ENCODE assay signal across 8 cellular contexts in the genomic region with DNA sequence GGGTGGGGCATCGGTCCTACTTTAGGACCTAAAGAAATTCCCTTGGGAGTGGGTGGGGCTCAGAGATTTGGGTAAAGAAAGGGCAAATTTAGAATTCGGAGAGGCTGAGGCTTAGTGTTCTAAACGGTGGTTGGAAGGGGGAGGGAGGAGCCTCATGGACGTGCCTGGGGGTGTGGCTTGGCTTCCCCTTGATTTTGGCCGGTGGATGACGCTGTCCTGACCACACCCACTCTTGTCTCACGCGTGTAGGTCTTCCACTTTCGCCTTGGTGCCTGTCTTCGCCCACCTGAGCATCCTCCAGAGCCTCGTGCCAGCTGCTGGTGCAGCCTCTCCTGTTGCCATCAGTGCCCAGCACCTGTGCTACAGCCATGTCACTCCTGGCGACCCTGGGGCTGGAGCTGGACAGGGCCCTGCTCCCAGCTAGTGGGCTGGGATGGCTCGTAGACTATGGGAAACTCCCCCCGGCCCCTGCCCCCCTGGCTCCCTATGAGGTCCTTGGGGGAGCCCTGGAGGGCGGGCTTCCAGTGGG. TPM values are rescaled to one million over a fixed set of nuclear protein-coding genes. Genes with fewer than 3 reads are reported as not detected.
DNase-seq lines count a peak whose midpoint lies in the region; ATAC-seq and TF ChIP-seq lines count a peak whose summit lies in the region.

No MANE protein-coding gene starts in this region.

- intact Hi-C loops in gastrocnemius medialis (cut with DNase I; ENCODE audit: low total_unique reads): loop anchor here (5.0 kb wide), 1 partner anchor 72 kb away; no protein-coding TSS in a partner anchor

- no peak for TF ChIP-seq CTCF in foreskin fibroblast (IDR thresholded peaks at IDR 0.05; ENCODE audit: low read depth, low read length)
- TF ChIP-seq CTCF in gastrocnemius medialis (IDR thresholded peaks at IDR 0.05 in 4 of 5, conservative IDR thresholded peaks at IDR 0.05 in 1 of 5): no peak

- ATAC-seq in gastrocnemius medialis: no peak
- ATAC-seq in HG03280 (IDR thresholded peaks at IDR 0.05; ENCODE audit: unreplicated experiment): no peak

- H3K27ac ChIP-seq in SJCRH30 (no peak overlapping the region), gastrocnemius medialis (peak overlapping the region; percentile 95 to 98 (median 96))

- H3K36me3 ChIP-seq in H7 (replicated peaks; ENCODE audit: control insufficient read depth, insufficient read depth, low read length): peaks cover 13% of the 10 kb centered on the region
- peaks cover 22% of the 10 kb centered on the region for H3K36me3 ChIP-seq in SJCRH30
- H3K36me3 ChIP-seq in gastrocnemius medialis: peaks cover 0 to 5% of the 10 kb centered on the region in 2 donors

- no peak for TF ChIP-seq POLR2A in gastrocnemius medialis (IDR thresholded peaks at IDR 0.05)

- no peaks in the 10 kb centered on the region for H3K9me3 ChIP-seq in SJCRH30 (replicated peaks)
- no peaks in the 10 kb centered on the region for H3K9me3 ChIP-seq in gastrocnemius medialis

- H3K27me3 ChIP-seq in H7 (ENCODE audit: control insufficient read depth, insufficient read depth, low read length): no peaks in the 10 kb centered on the region
- no peaks in the 10 kb centered on the region for H3K27me3 ChIP-seq in SJCRH30
- H3K27me3 ChIP-seq in gastrocnemius medialis: no peaks in the 10 kb centered on the region

- peak; percentile 83 for DNase-seq in H7
- no peak for DNase-seq in SJCRH30
- peak in 1 of 2 donors; percentile 25 for DNase-seq in foreskin fibroblast
- DNase-seq in gastrocnemius medialis: peak in 1 of 2 donors; percentile 34
- no peak for DNase-seq in SKM-1 (lab: John Stamatoyannopoulos, UW; ENCODE audit: unreplicated experiment)
- no peak for DNase-seq in AG08396 (ENCODE audit: low spot score)
- no peak for DNase-seq in stimulated activated CD4-positive, alpha-beta T cell treated with anti-CD3 and anti-CD28 coated beads, Interleukin-4, amount 100 ng/mL, for 24 hours

- in situ Hi-C loops in gastrocnemius medialis (cut with MboI; ENCODE audit: low sequenced_read_pairs in 4 of 4): loop anchor here in 3 of 4 donors (25.0 kb wide), 1 partner anchor 207 kb away; no protein-coding TSS in a partner anchor

- H3K4me1 ChIP-seq in SJCRH30: peaks cover 7% of the 10 kb centered on the region; the same call in 1 of the 2 replicates
- H3K4me1 ChIP-seq in gastrocnemius medialis: peaks cover 18 to 28% of the 10 kb centered on the region in 2 donors

- H3K4me3 ChIP-seq in H7 (ENCODE audit: insufficient read depth, low read depth, low read length): peak overlapping the region; percentile 36
- H3K4me3 ChIP-seq in SJCRH30: peak overlapping the region; percentile 99; the same call in 1 of the 2 replicates
- H3K4me3 ChIP-seq in foreskin fibroblast (ENCODE audit: low read depth in 1 of 2, low read length in 2 of 2): peak overlapping the region; percentile 61 to 89
- H3K4me3 ChIP-seq in gastrocnemius medialis: peak overlapping the region; percentile 80 to 97 (median 92)

RNA-seq across cellular contexts. Expression of gene NUP62, which starts 1.2 kb away (rescaled TPM):
- 104 and 109 TPM in 2 replicates for total RNA-seq in H7 (2014; rRNA removed; shearing (Covaris generic))
- 87.8 and 88.7 TPM in 2 replicates for total RNA-seq in SJCRH30 (2014; rRNA removed; shearing (Covaris generic))
- 10 to 100 TPM; 32.8 to 38.0 (median 36.3) TPM for total RNA-seq in gastrocnemius medialis

RNA-seq across cellular contexts. Expression of gene ATF5, which starts 1.5 kb away (rescaled TPM):
- total RNA-seq in H7 (2014; rRNA removed; shearing (Covaris generic)): 10.7 and 15.0 TPM in 2 replicates
- 8.4 and 8.9 TPM in 2 replicates for total RNA-seq in SJCRH30 (2014; rRNA removed; shearing (Covaris generic))
- 10 to 100 TPM in 1 of 4 donors, 1 to 10 TPM in 3; 6.4 to 10.8 (median 9.0) TPM for total RNA-seq in gastrocnemius medialis

RNA-seq across cellular contexts. Expression of gene SIGLEC11, which starts 30.4 kb away (rescaled TPM):
- not detected in 2 replicates for total RNA-seq in H7 (2014; rRNA removed; shearing (Covaris generic))
- 2.7 and 4.5 TPM in 2 replicates for total RNA-seq in SJCRH30 (2014; rRNA removed; shearing (Covaris generic))
- total RNA-seq in gastrocnemius medialis: under 1 TPM in 3 of 4 donors, not detected in 1; 0.15 to 0.42 (median 0.25) TPM

RNA-seq across cellular contexts. Expression of gene IL4I1, which starts 33.9 kb away (rescaled TPM):
- 0.59 and 0.73 TPM in 2 replicates for total RNA-seq in H7 (2014; rRNA removed; shearing (Covaris generic))
- total RNA-seq in SJCRH30 (2014; rRNA removed; shearing (Covaris generic)): not detected in 2 replicates
- total RNA-seq in gastrocnemius medialis: 1 to 10 TPM in 1 of 4 donors, under 1 TPM in 1, not detected in 2; 0.15 to 1.1 TPM

RNA-seq across cellular contexts. Expression of gene TBC1D17, which starts 53.0 kb away (rescaled TPM):
- 10.2 and 12.6 TPM in 2 replicates for total RNA-seq in H7 (2014; rRNA removed; shearing (Covaris generic))
- total RNA-seq in SJCRH30 (2014; rRNA removed; shearing (Covaris generic)): 9.1 and 9.4 TPM in 2 replicates
- 10 to 100 TPM; 48.7 to 84.3 (median 66.4) TPM for total RNA-seq in gastrocnemius medialis

Comparison
In these comparisons a context has a peak if more than half of its experiments do, and no peak if none do; other contexts are left out.
1. H3K4me3 ChIP-seq: peak in every context shown above with its lines; median percentile 99 in SJCRH30; 92 in gastrocnemius medialis; 75 in foreskin fibroblast; 36 in H7.